10 cellular contexts compared by ENCODE assay signal in genomic region chr6:166286831-166287271, GRCh38. TPM values are rescaled to one million over a fixed set of nuclear protein-coding genes. Genes with fewer than 3 reads are reported as not detected.
DNase-seq lines count a peak whose midpoint lies in the region; ATAC-seq, FAIRE-seq and TF ChIP-seq lines count a peak whose summit lies in the region.
"Had no signal": no experiment of that assay in that cellular context is flagged by ENCODE, and none has a peak within 500 bp of the region (broad histone marks: within the 10 kb centered on the region; RNA-seq: fewer than 3 reads in every experiment).

No MANE protein-coding gene starts in this region.

- H3K9me3 Mint-ChIP-seq in endodermal cell (no peaks in the 10 kb centered on the region), mesothelial cell of epicardium (peaks cover 2% of the 10 kb centered on the region)

- no peaks in the 10 kb centered on the region for H3K9me3 ChIP-seq in endodermal cell (ENCODE audit: control insufficient read depth, low read length)
- H3K9me3 ChIP-seq in PC-9 (ENCODE audit: insufficient read depth, low read depth) = no peaks in the 10 kb centered on the region
- H3K9me3 ChIP-seq: esophagus muscularis mucosa had no signal

- H3K27ac Mint-ChIP-seq in endodermal cell (peak overlapping the region; percentile 5), mesothelial cell of epicardium (no peak overlapping the region)

- H3K4me2 ChIP-seq in PC-9 = no peak overlapping the region

- H3K36me3 ChIP-seq in endodermal cell (ENCODE audit: control insufficient read depth, insufficient read depth, low read length) = no peaks in the 10 kb centered on the region
- no peaks in the 10 kb centered on the region for H3K36me3 ChIP-seq in PC-9 (ENCODE audit: low read depth)
- H3K36me3 ChIP-seq: esophagus muscularis mucosa had no signal

- no peak overlapping the region for H2AFZ ChIP-seq in PC-9

- no peaks in the 10 kb centered on the region for H3K9me2 ChIP-seq in PC-9 (ENCODE audit: insufficient read depth)

- CTCF ChIA-PET in PC-9 (lab: Charles Lee) = no interaction called here

- 0 out of 2 replicates have a peak, but pooled peaks have one; percentile 40 for TF ChIP-seq POLR2A in GM12891 (IDR thresholded peaks at IDR 0.05; ENCODE audit: low read depth, low read length)

- H3K4me3 Mint-ChIP-seq in endodermal cell = no peak overlapping the region
- no peak overlapping the region for H3K4me3 Mint-ChIP-seq in mesothelial cell of epicardium

- peak; percentile 96 for FAIRE-seq in GM12891 (lab: Jason Lieb, UNC)

- TF ChIP-seq CTCF in endodermal cell (conservative IDR thresholded peaks at IDR 0.05) (no peak), PC-9 (conservative IDR thresholded peaks at IDR 0.05) (no peak), mesothelial cell of epicardium (IDR thresholded peaks at IDR 0.05; ENCODE audit: unreplicated experiment) (no peak)

- no peak overlapping the region for H3K9ac ChIP-seq in endodermal cell (ENCODE audit: extremely low read depth, low read length, poor library complexity, severe bottlenecking)

- 61 to 75% methylated on average over 5 to 8 of the region's 8 CpGs for WGBS in endodermal cell (ENCODE audit: insufficient coverage in 1 of 2, insufficient read length in 1 of 2), 2 experiments

- H3F3A ChIP-seq in PC-9 (ENCODE audit: insufficient read depth, low read depth) = no peaks in the 10 kb centered on the region

- H3K4me1 ChIP-seq in endodermal cell (ENCODE audit: control insufficient read depth, insufficient read depth, low read length) = no peaks in the 10 kb centered on the region
- no peaks in the 10 kb centered on the region for H3K4me1 ChIP-seq in PC-9 (replicated peaks; ENCODE audit: insufficient read depth)
- H3K4me1 ChIP-seq: esophagus muscularis mucosa had no signal

- no peak overlapping the region for H3K27ac ChIP-seq in endodermal cell (ENCODE audit: low read depth, low read length)
- no peak overlapping the region for H3K27ac ChIP-seq in PC-9
- H3K27ac ChIP-seq: esophagus muscularis mucosa had no signal

- POLR2A ChIA-PET in PC-9 (lab: Charles Lee; ENCODE audit: unreplicated experiment) = no interaction called here

- no peaks in the 10 kb centered on the region for H3K79me2 ChIP-seq in PC-9 (ENCODE audit: low read depth)

- H3K27me3 ChIP-seq in endodermal cell (ENCODE audit: control insufficient read depth, insufficient read depth, low read length, poor library complexity, severe bottlenecking) (peaks cover 33% of the 10 kb centered on the region), PC-9 (ENCODE audit: insufficient read depth, low read depth) (peaks cover 36% of the 10 kb centered on the region)

- H3K27me3 Mint-ChIP-seq in endodermal cell (ENCODE audit: insufficient read depth) = peaks cover 12% of the 10 kb centered on the region
- peaks cover 70% of the 10 kb centered on the region for H3K27me3 Mint-ChIP-seq in mesothelial cell of epicardium (ENCODE audit: low read depth)

- H3K36me3 Mint-ChIP-seq in endodermal cell (ENCODE audit: low read depth) = no peaks in the 10 kb centered on the region
- H3K36me3 Mint-ChIP-seq in mesothelial cell of epicardium = no peaks in the 10 kb centered on the region

- H3K4me1 Mint-ChIP-seq in endodermal cell (no peaks in the 10 kb centered on the region), mesothelial cell of epicardium (no peaks in the 10 kb centered on the region)

- H3K4me3 ChIP-seq in endodermal cell (ENCODE audit: low read length) (no peak overlapping the region), PC-9 (no peak overlapping the region)
- H3K4me3 ChIP-seq: esophagus muscularis mucosa had no signal

- intact Hi-C loops in PC-9 (cut with micrococcal nuclease; ENCODE audit: unreplicated experiment) (no loop called here), Right ventricle myocardium inferior (cut with DNase I) (no loop called here)

- DNase-seq in GM12891 (ENCODE audit: insufficient read length, low spot score) (no peak), endodermal cell (peak; percentile 61), PC-9 (no peak), mesothelial cell of epicardium (ENCODE audit: low spot score in 2 of 2, unreplicated experiment in 2 of 2) (no peak), Right ventricle myocardium inferior (ENCODE audit: missing footprints) (no peak), iPS-NIHi11 (ENCODE audit: low spot score) (no peak)

- H4K20me1 ChIP-seq in PC-9 (ENCODE audit: insufficient read depth) = no peaks in the 10 kb centered on the region

- ATAC-seq in GM21381 (IDR thresholded peaks at IDR 0.05; ENCODE audit: unreplicated experiment) (peak; percentile 91), HG03457 (IDR thresholded peaks at IDR 0.05; ENCODE audit: unreplicated experiment) (peak; percentile 97), Right ventricle myocardium inferior (no peak)

- BruUV-seq in PC-9 (replicated peaks; lab: Mats Ljungman, UMichigan) = no TSS peak

TF ChIP-seq in GM12891, 5 proteins besides CTCF, POLR2A, EP300 and RAD21:
- TF ChIP-seq PAX5 (IDR thresholded peaks at IDR 0.05; ENCODE audit: insufficient read depth, low read length, severe bottlenecking) (peak; percentile 81), SPI1 (IDR thresholded peaks at IDR 0.05; ENCODE audit: low read depth, low read length) (0 out of 2 replicates have a peak, but pooled peaks have one; percentile 7), TAF1 (IDR thresholded peaks at IDR 0.05; ENCODE audit: low read depth, low read length) (no peak)

RNA-seq across cellular contexts. Expression of gene PRR18, which starts 21.3 kb away (rescaled TPM):
- 5.7 TPM for polyA plus RNA-seq in GM12891 (2012; ENCODE audit: low read depth, missing spikeins)
- under 1 TPM; 0.09 to 0.42 TPM for total RNA-seq in endodermal cell
- polyA plus RNA-seq in endodermal cell (2013, experiment 1 of 2) = not detected
- polyA plus RNA-seq in endodermal cell (2013, experiment 2 of 2) = not detected
- not detected in 2 replicates for total RNA-seq in PC-9 (2021)
- total RNA-seq in mesothelial cell of epicardium = 0.20 to 0.38 TPM (median 0.31 TPM) in 3 replicates
- total RNA-seq in Right ventricle myocardium inferior = 0.11 TPM
- total RNA-seq: T-helper 2 cell treated with Interferon-gamma antibody and Interleukin-4, amounts not matched to agents 100 ng/mL and 5 ng/mL, for 36 hours had no signal

RNA-seq across cellular contexts. Expression of gene SFT2D1, which starts 55.5 kb away (rescaled TPM):
- 118 TPM for polyA plus RNA-seq in GM12891 (2012; ENCODE audit: low read depth, missing spikeins)
- total RNA-seq in endodermal cell = 10 to 100 TPM; 42.4 to 53.9 TPM
- polyA plus RNA-seq in endodermal cell (2013, experiment 1 of 2) = 52.4 TPM
- 51.3 TPM for polyA plus RNA-seq in endodermal cell (2013, experiment 2 of 2)
- total RNA-seq in PC-9 (2021) = 31.5 and 39.9 TPM in 2 replicates
- total RNA-seq in mesothelial cell of epicardium = 26.0 to 26.8 TPM (median 26.6 TPM) in 3 replicates
- total RNA-seq in Right ventricle myocardium inferior = 21.9 TPM
